In genomic region chr3:197111685-197112084, GRCh38 we compare ENCODE assay signal across 30 cellular contexts.
"Had no signal": no experiment of that assay in that cellular context is flagged by ENCODE, and none has a peak within 500 bp of the region (broad histone marks: within the 10 kb centered on the region; RNA-seq: fewer than 3 reads in every experiment).

No MANE protein-coding gene starts in this region.

- H3K27ac Mint-ChIP-seq: naive thymus-derived CD8-positive, alpha-beta T cell; nephron; stimulated activated naive B cell treated with anti-CD40 and anti-IgM and Interleukin-4, amounts not matched to agents 10 μg/mL and 1 μg/mL and 100 μg/mL, for 72 hours had no signal

- ATAC-seq: left colon; left lung; lower lobe of right lung; naive thymus-derived CD8-positive, alpha-beta T cell; pancreas; right cardiac atrium; stimulated activated naive B cell treated with anti-CD40 and anti-IgM and Interleukin-4, amounts not matched to agents 10 μg/mL and 1 μg/mL and 100 μg/mL, for 72 hours; stimulated activated naive CD8-positive, alpha-beta T cell treated with anti-CD3 and anti-CD28 coated beads, Interleukin-15, Interleukin-2, amounts not matched to agents 100 U/mL and 50 U/mL, for 24 hours had no signal

- DNase-seq: hippocampal formation; kidney; left colon; left lung; lower lobe of right lung; mammary epithelial cell; mesenchymal stem cell; naive thymus-derived CD8-positive, alpha-beta T cell; nucleus accumbens; pancreas; posterior cingulate gyrus; retina; right cardiac atrium; stimulated activated CD4-positive, alpha-beta T cell treated with anti-CD3 and anti-CD28 coated beads, Interleukin-1b, Interleukin-23, amount 100 ng/mL, for 48 hours; stimulated activated CD4-positive, alpha-beta T cell treated with anti-CD3 and anti-CD28 coated beads, Interleukin-2, amount 100 ng/mL, for 48 hours; stimulated activated CD4-positive, alpha-beta T cell treated with anti-CD3 and anti-CD28 coated beads, Interleukin-4, amount 100 ng/mL, for 4 hours; stimulated activated CD8-positive, alpha-beta memory T cell treated with anti-CD3 and anti-CD28 coated beads, Interleukin-4, amount 100 ng/mL, for 48 hours; stimulated activated naive B cell treated with anti-CD40 and anti-IgM and Interleukin-4, amounts not matched to agents 10 μg/mL and 1 μg/mL and 100 μg/mL, for 72 hours; stimulated activated naive CD8-positive, alpha-beta T cell treated with anti-CD3 and anti-CD28 coated beads, Interleukin-15, Interleukin-2, amounts not matched to agents 100 U/mL and 50 U/mL, for 24 hours; stomach; testis; thyroid gland; transverse colon; upper lobe of left lung had no signal

- H3K4me1 Mint-ChIP-seq: nephron; neural crest cell; stimulated activated naive B cell treated with anti-CD40 and anti-IgM and Interleukin-4, amounts not matched to agents 10 μg/mL and 1 μg/mL and 100 μg/mL, for 72 hours had no signal

- H3K27me3 ChIP-seq: left lung, pancreas, stomach, testis, thyroid gland, transverse colon, upper lobe of left lung, vagina had no signal

- H3K27me3 Mint-ChIP-seq: naive thymus-derived CD8-positive, alpha-beta T cell; stimulated activated naive B cell treated with anti-CD40 and anti-IgM and Interleukin-4, amounts not matched to agents 10 μg/mL and 1 μg/mL and 100 μg/mL, for 72 hours had no signal

- H3K4me3 ChIP-seq: left lung, lower lobe of right lung, pancreas, prostate gland, smooth muscle cell, stomach, testis, thyroid gland, transverse colon, upper lobe of left lung, vagina had no signal

- H3K4me3 Mint-ChIP-seq: naive thymus-derived CD8-positive, alpha-beta T cell; nephron; neural crest cell; stimulated activated naive B cell treated with anti-CD40 and anti-IgM and Interleukin-4, amounts not matched to agents 10 μg/mL and 1 μg/mL and 100 μg/mL, for 72 hours had no signal

- H3K36me3 ChIP-seq: prostate gland, thyroid gland had no signal

- FAIRE-seq: islet of Langerhans, kidney, pancreas had no signal

- H3K27ac ChIP-seq: left lung, lower lobe of right lung, pancreas, prostate gland, stomach, testis, thyroid gland, transverse colon, upper lobe of left lung, vagina had no signal

- H3K4me1 ChIP-seq: left lung, lower lobe of right lung, pancreas, prostate gland, stomach, testis, thyroid gland, transverse colon, upper lobe of left lung, vagina had no signal

- H3K9me3 Mint-ChIP-seq: naive thymus-derived CD8-positive, alpha-beta T cell; stimulated activated naive B cell treated with anti-CD40 and anti-IgM and Interleukin-4, amounts not matched to agents 10 μg/mL and 1 μg/mL and 100 μg/mL, for 72 hours had no signal

- H3K4me2 ChIP-seq: smooth muscle cell had no signal

- H3K9me3 ChIP-seq: left lung, lower lobe of right lung, pancreas, prostate gland, stomach, testis, thyroid gland, transverse colon, upper lobe of left lung, vagina had no signal
